20 cellular contexts compared by ENCODE assay signal in the genomic region with DNA sequence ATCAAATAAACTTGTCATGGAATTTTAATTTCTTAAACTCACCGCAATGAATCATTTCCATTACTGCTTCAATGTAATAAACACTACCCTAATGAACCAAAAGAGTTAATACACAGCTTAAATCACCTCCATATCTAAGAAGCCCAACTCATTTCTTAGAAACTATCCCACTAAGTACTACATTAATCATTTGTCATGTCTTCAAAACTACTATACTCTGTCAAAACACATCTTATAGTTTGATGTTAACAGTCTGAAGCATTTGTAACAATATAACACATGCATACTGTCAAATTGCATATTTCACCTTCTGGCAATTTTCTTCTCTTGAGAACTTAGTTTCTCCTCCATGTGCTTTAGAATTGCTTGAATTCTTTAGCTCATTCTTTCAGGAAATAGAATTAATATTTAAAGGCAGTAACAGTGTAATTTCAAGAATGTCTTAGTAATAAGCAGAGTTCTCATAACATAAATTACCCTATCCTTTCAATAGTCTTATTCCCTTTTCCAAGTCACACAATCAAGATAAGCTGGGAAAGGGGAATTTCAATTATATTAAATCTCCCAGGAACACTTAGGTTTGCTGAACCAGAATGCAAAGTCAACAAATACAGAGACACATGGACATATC.
"Had no signal": no experiment of that assay in that cellular context is flagged by ENCODE, and none has a peak within 500 bp of the region (broad histone marks: within the 10 kb centered on the region; RNA-seq: fewer than 3 reads in every experiment).

No MANE protein-coding gene starts in this region.

- H3K4me3 ChIP-seq: dorsolateral prefrontal cortex, heart left ventricle, ovary, smooth muscle cell, suprapubic skin, tibial artery, upper lobe of left lung, uterus had no signal

- ATAC-seq: heart left ventricle; left colon; right cardiac atrium; stimulated activated effector memory CD8-positive, alpha-beta T cell treated with anti-CD3 and anti-CD28 coated beads, Interleukin-12 subunit alpha, Interleukin-12 subunit beta, amount 100 ng/mL, for 72 hours; stimulated activated naive CD8-positive, alpha-beta T cell treated with anti-CD3 and anti-CD28 coated beads, Interleukin-15, Interleukin-2, amounts not matched to agents 100 U/mL and 50 U/mL, for 24 hours had no signal

- H3K36me3 Mint-ChIP-seq: stimulated activated effector memory CD8-positive, alpha-beta T cell treated with anti-CD3 and anti-CD28 coated beads, Interleukin-12 subunit alpha, Interleukin-12 subunit beta, amount 100 ng/mL, for 72 hours had no signal

- H3K4me1 Mint-ChIP-seq: naive B cell; nephron; stimulated activated effector memory CD8-positive, alpha-beta T cell treated with anti-CD3 and anti-CD28 coated beads, Interleukin-12 subunit alpha, Interleukin-12 subunit beta, amount 100 ng/mL, for 72 hours had no signal

- H3K27me3 Mint-ChIP-seq: naive B cell had no signal

- H3K27ac Mint-ChIP-seq: stimulated activated effector memory CD8-positive, alpha-beta T cell treated with anti-CD3 and anti-CD28 coated beads, Interleukin-12 subunit alpha, Interleukin-12 subunit beta, amount 100 ng/mL, for 72 hours had no signal

- DNase-seq: cortex of kidney; dorsolateral prefrontal cortex; effector CD8-positive, alpha-beta T cell; heart left ventricle; hippocampal formation; left colon; mesendoderm; naive B cell; ovary; right cardiac atrium; stimulated activated CD4-positive, alpha-beta T cell treated with anti-CD3 and anti-CD28 coated beads, Interleukin-4, amount 100 ng/mL, for 1 hour; stimulated activated CD8-positive, alpha-beta memory T cell treated with anti-CD3 and anti-CD28 coated beads, Interleukin-4, amount 100 ng/mL, for 48 hours; stimulated activated naive CD8-positive, alpha-beta T cell treated with anti-CD3 and anti-CD28 coated beads, Interleukin-15, Interleukin-2, amounts not matched to agents 100 U/mL and 50 U/mL, for 24 hours; tibial artery; upper lobe of left lung; uterus had no signal

- H3K4me3 Mint-ChIP-seq: naive B cell; nephron; stimulated activated effector memory CD8-positive, alpha-beta T cell treated with anti-CD3 and anti-CD28 coated beads, Interleukin-12 subunit alpha, Interleukin-12 subunit beta, amount 100 ng/mL, for 72 hours had no signal
